13 cellular contexts compared by ENCODE assay signal in the genomic region with DNA sequence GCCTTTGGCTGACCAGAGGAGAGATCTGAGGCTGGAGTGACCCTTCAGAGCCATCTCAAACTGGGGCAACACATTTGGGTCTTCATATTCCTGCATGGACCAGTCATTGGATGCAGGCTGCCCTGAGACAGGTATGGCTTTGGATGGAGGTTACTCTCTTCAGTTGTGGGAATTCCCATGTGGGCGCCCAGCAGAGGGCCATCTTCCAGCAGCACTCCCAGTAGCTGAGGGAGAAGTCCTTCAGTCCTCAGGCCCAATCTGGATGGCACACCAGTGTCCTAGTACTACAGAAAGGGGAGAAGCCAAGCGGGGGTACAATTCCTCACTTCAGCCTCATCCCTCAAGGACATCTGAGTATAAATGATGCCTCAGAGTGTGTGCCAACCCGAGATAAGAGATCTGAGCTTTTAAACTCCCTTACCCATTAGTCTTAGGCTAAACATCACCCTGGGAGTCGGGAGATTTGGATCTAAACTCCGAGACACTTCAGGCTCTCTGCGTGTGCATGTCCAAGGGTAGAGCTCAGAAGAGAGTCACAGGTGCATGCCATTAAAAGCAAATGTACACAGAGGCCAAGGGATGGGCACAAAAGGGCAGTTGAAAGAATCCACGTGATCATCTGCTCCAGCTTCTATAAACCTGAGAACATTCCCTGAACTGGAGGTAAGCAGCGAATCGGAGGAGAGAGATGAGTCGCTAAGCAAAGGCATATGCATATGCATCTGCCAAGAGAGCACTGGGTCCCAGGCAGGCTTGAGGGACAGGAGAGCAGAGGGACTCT.
A peak's percentile ranks its signal among the peaks of the same experiment; 100 is the strongest.
DNase-seq lines count a peak whose midpoint lies in the region; ATAC-seq and TF ChIP-seq lines count a peak whose summit lies in the region.
"Had no signal": no experiment of that assay in that cellular context is flagged by ENCODE, and none has a peak within 500 bp of the region (broad histone marks: within the 10 kb centered on the region; RNA-seq: fewer than 3 reads in every experiment).

No MANE protein-coding gene starts in this region.

- TF ChIP-seq CTCF in AG09309 (IDR thresholded peaks at IDR 0.05; ENCODE audit: control insufficient read depth, insufficient read depth, low read depth, low read length, missing control alignments): peak; percentile 24

- no peak for DNase-seq in AG09309 (ENCODE audit: low read depth)
- peak; percentile 35 for DNase-seq in H7
- peak; percentile 30 for DNase-seq in UCSD-AML1 (lab: John Stamatoyannopoulos, UW; ENCODE audit: unreplicated experiment)
- peak; percentile 39 to 44 for DNase-seq in left colon
- DNase-seq in effector CD8-positive, alpha-beta T cell (lab: John Stamatoyannopoulos, UW): no peak
- DNase-seq in OCI-M2 (lab: John Stamatoyannopoulos, UW; ENCODE audit: unreplicated experiment): no peak
- no peak for DNase-seq in GM19240 (ENCODE audit: insufficient read length, low spot score)
- DNase-seq: activated CD8-positive, alpha-beta memory T cell treated with anti-CD3 and anti-CD28 coated beads, Interleukin-2, amount 50 U/mL, for 4 hours; GDM1; KBM-7; nucleus accumbens had no signal

- H3K4me3 ChIP-seq in AG09309 (ENCODE audit: control insufficient read depth, low read depth, low read length): no peak overlapping the region
- no peak overlapping the region for H3K4me3 ChIP-seq in H7 (ENCODE audit: insufficient read depth, low read depth, low read length)
- H3K4me3 ChIP-seq: adrenal gland had no signal

- H3K36me3 ChIP-seq in H7 (replicated peaks; ENCODE audit: control insufficient read depth, insufficient read depth, low read length): no peaks in the 10 kb centered on the region; the same call in 1 of the 2 replicates
- H3K36me3 ChIP-seq: adrenal gland had no signal

- H3K27me3 ChIP-seq in H7 (ENCODE audit: control insufficient read depth, insufficient read depth, low read length): no peaks in the 10 kb centered on the region
- H3K27me3 ChIP-seq: adrenal gland had no signal

- intact Hi-C loops in left colon (cut with DNase I, micrococcal nuclease): no loop called here

- peak; percentile 88 for ATAC-seq in left colon
- ATAC-seq in GM21367 (IDR thresholded peaks at IDR 0.05; ENCODE audit: unreplicated experiment): no peak

Comparison
In these comparisons a context has a peak if more than half of its experiments do, and no peak if none do; other contexts are left out.
1. DNase-seq: peak in H7 (single experiment), UCSD-AML1 (single experiment) and left colon (2 of 2); none in AG09309 (single experiment), effector CD8-positive, alpha-beta T cell (single experiment), OCI-M2 (single experiment) and GM19240 (single experiment).